In genomic region chr4:8856835-8857590, GRCh38 we compare ENCODE assay signal across 18 cellular contexts. TPM values are rescaled to one million over a fixed set of nuclear protein-coding genes. Genes with fewer than 3 reads are reported as not detected.
DNase-seq lines count a peak whose midpoint lies in the region; ATAC-seq and TF ChIP-seq lines count a peak whose summit lies in the region.
"Had no signal": no experiment of that assay in that cellular context is flagged by ENCODE, and none has a peak within 500 bp of the region (broad histone marks: within the 10 kb centered on the region; RNA-seq: fewer than 3 reads in every experiment).

No MANE protein-coding gene starts in this region.

- TF ChIP-seq EP300 in neural cell (conservative IDR thresholded peaks at IDR 0.05; ENCODE audit: poor library complexity, severe bottlenecking): no peak

- H4K20me1 ChIP-seq in neural cell (ENCODE audit: insufficient read depth): no peaks in the 10 kb centered on the region

- peaks cover 5 to 13% of the 10 kb centered on the region in 2 donors for H3K4me1 Mint-ChIP-seq in effector memory CD8-positive, alpha-beta T cell (ENCODE audit: low read depth in 2 of 2)

- H3K27me3 ChIP-seq in right atrium auricular region (peaks cover 15 to 47% of the 10 kb centered on the region in 2 donors), neural cell (ENCODE audit: insufficient read depth, low read depth, low read length) (peaks cover 88% of the 10 kb centered on the region), vagina (peaks cover 4% of the 10 kb centered on the region)

- TF ChIP-seq CTCF in right atrium auricular region (IDR thresholded peaks at IDR 0.05): no peak
- no peak for TF ChIP-seq CTCF in neural cell (IDR thresholded peaks at IDR 0.05; ENCODE audit: poor library complexity, severe bottlenecking)
- no peak for TF ChIP-seq CTCF in vagina (IDR thresholded peaks at IDR 0.05)

- H3K4me2 ChIP-seq in neural cell (ENCODE audit: low read length): no peak overlapping the region

- H3K79me2 ChIP-seq in neural cell (replicated peaks; ENCODE audit: insufficient read depth, low read length): no peaks in the 10 kb centered on the region

- DNase-seq in Right ventricle myocardium inferior (ENCODE audit: missing footprints): peak; percentile 42
- no peak for DNase-seq in right atrium auricular region (ENCODE audit: low spot score)
- no peak for DNase-seq in effector memory CD8-positive, alpha-beta T cell
- DNase-seq in vagina (ENCODE audit: extremely low spot score in 2 of 2): no peak
- no peak for DNase-seq in stimulated activated CD8-positive, alpha-beta memory T cell treated with anti-CD3 and anti-CD28 coated beads, Interleukin-4, amount 100 ng/mL, for 48 hours
- DNase-seq in putamen (ENCODE audit: low spot score): no peak
- DNase-seq: amniotic stem cell, dorsolateral prefrontal cortex, foreskin keratinocyte, kidney glomerular epithelial cell, NCI-H1417, NCI-H524, T-helper 9 cell had no signal

- ATAC-seq in Right ventricle myocardium inferior: no peak
- ATAC-seq in effector memory CD8-positive, alpha-beta T cell (replicated peaks): no peak
- ATAC-seq in GM19324 (IDR thresholded peaks at IDR 0.05; ENCODE audit: low FRiP score, unreplicated experiment): no peak
- ATAC-seq: foreskin keratinocyte, HepG2 had no signal

- no peaks in the 10 kb centered on the region for H3K9me2 ChIP-seq in neural cell (ENCODE audit: insufficient read depth, low read length)

- no peak for TF ChIP-seq POLR2A in vagina (IDR thresholded peaks at IDR 0.05)

- H3K36me3 ChIP-seq in right atrium auricular region (no peaks in the 10 kb centered on the region), neural cell (ENCODE audit: insufficient read depth, low read length) (no peaks in the 10 kb centered on the region), vagina (no peaks in the 10 kb centered on the region)

- H3K9me3 ChIP-seq in right atrium auricular region: peaks cover 0 to 12% of the 10 kb centered on the region in 2 donors
- no peaks in the 10 kb centered on the region for H3K9me3 ChIP-seq in neural cell (ENCODE audit: low read length)
- H3K9me3 ChIP-seq in vagina: no peaks in the 10 kb centered on the region

- H3F3A ChIP-seq in neural cell (ENCODE audit: insufficient read depth, low read length, poor library complexity, severe bottlenecking): no peaks in the 10 kb centered on the region

- no peak overlapping the region for H3K9ac ChIP-seq in neural cell (ENCODE audit: low read length)

- H3K4me3 ChIP-seq in right atrium auricular region: peak overlapping the region in 1 of 2 donors; percentile 33
- H3K4me3 ChIP-seq in neural cell (ENCODE audit: low read length): peak overlapping the region; percentile 62
- peak overlapping the region; percentile 15 to 26 for H3K4me3 ChIP-seq in vagina

- peak overlapping the region; percentile 47 to 53 for H3K4me3 Mint-ChIP-seq in effector memory CD8-positive, alpha-beta T cell

- H3K27ac ChIP-seq in right atrium auricular region (no peak overlapping the region), neural cell (ENCODE audit: low read length) (no peak overlapping the region), vagina (no peak overlapping the region)
- H3K27ac ChIP-seq: dorsolateral prefrontal cortex, foreskin keratinocyte had no signal

- no peak overlapping the region for H3K27ac Mint-ChIP-seq in effector memory CD8-positive, alpha-beta T cell

- H2AFZ ChIP-seq in neural cell (ENCODE audit: low read depth, low read length): no peak overlapping the region

- H3K27me3 Mint-ChIP-seq in effector memory CD8-positive, alpha-beta T cell: peaks cover 49 to 77% of the 10 kb centered on the region in 2 donors

- peaks cover 3% of the 10 kb centered on the region for H3K36me3 Mint-ChIP-seq in effector memory CD8-positive, alpha-beta T cell (ENCODE audit: insufficient read depth)

- TF ChIP-seq RAD21 in neural cell (conservative IDR thresholded peaks at IDR 0.05): no peak

- intact Hi-C loops in Right ventricle myocardium inferior (cut with DNase I) (no loop called here), vagina (cut with DNase I) (no loop called here)

- H3K9me3 Mint-ChIP-seq in effector memory CD8-positive, alpha-beta T cell: no peaks in the 10 kb centered on the region

- peaks cover 0 to 37% of the 10 kb centered on the region in 2 donors for H3K4me1 ChIP-seq in right atrium auricular region
- peaks cover 27% of the 10 kb centered on the region for H3K4me1 ChIP-seq in vagina
- H3K4me1 ChIP-seq: foreskin keratinocyte had no signal

TF ChIP-seq in neural cell, 6 proteins besides CTCF, POLR2A, EP300 and RAD21:
- TF ChIP-seq MXI1 (conservative IDR thresholded peaks at IDR 0.05; ENCODE audit: poor library complexity, severe bottlenecking) (no peak), REST (IDR thresholded peaks at IDR 0.05; ENCODE audit: borderline replicate concordance) (no peak), SMC3 (conservative IDR thresholded peaks at IDR 0.05; ENCODE audit: poor library complexity) (no peak), POLR2AphosphoS5 (IDR thresholded peaks at IDR 0.05) (peak; percentile 9), EZH2 (IDR thresholded peaks at IDR 0.05; ENCODE audit: borderline replicate concordance, insufficient read depth, low read length, poor library complexity, severe bottlenecking) (peak; percentile 63), TAF1 (IDR thresholded peaks at IDR 0.05; ENCODE audit: low read depth) (no peak)

RNA-seq across cellular contexts. Expression of gene HMX1, which starts 14.6 kb away (rescaled TPM):
- total RNA-seq in Right ventricle myocardium inferior (not detected), right atrium auricular region (not detected), vagina (not detected)
- polyA plus RNA-seq in neural cell: 0.89 and 1.1 TPM in 2 replicates
- polyA minus RNA-seq in neural cell: 0.73 and 0.93 TPM in 2 replicates
- total RNA-seq: foreskin keratinocyte, G401, HepG2 had no signal
- polyA plus RNA-seq: BJ, foreskin keratinocyte, HepG2 had no signal
